26 cellular contexts compared by ENCODE assay signal in the genomic region with DNA sequence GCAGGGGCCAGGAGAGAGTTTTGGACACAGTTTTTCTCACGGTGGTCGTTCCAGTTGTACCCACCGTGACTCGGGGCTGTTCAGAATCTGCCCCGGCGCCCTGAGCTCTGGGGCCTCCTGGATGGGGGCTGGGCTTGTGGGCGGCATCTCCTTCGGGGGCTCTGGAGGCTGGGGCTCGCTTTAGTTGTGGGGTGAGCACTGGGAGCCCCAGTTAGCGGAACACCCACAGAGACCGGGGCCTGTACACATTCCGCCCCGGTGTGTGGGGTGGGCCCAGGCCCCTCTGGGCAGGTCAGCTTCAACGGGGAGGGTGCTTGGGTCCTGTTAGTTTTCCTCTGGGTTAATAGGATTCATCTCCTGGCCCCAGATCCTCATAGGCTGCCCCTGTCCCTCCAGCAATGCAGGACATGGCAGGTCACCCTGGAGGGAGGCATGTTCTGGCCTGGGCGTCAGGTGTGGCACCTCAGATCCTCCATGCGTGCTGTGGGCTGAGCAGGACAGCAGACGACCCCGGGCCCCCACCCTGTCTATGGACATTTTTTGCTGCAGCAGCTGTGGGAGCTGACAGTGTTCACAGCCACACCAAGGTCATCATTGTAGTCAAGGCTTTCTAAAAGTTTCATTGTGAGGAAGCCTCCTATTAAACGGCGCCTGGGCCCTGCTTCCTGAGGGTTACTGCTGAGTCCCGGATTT.
DNase-seq lines count a peak whose midpoint lies in the region; ATAC-seq and TF ChIP-seq lines count a peak whose summit lies in the region.
"Had no signal": no experiment of that assay in that cellular context is flagged by ENCODE, and none has a peak within 500 bp of the region (broad histone marks: within the 10 kb centered on the region; RNA-seq: fewer than 3 reads in every experiment).

No MANE protein-coding gene starts in this region.

- no peaks in the 10 kb centered on the region for H3K4me1 ChIP-seq in GM23338 (ENCODE audit: insufficient read depth)
- H3K4me1 ChIP-seq: heart right ventricle, upper lobe of left lung had no signal

- H3K36me3 Mint-ChIP-seq in CD14-positive monocyte = no peaks in the 10 kb centered on the region
- peaks cover 35% of the 10 kb centered on the region for H3K36me3 Mint-ChIP-seq in GM23338 (ENCODE audit: low read depth)

- intact Hi-C loops in CD14-positive monocyte (cut with micrococcal nuclease) = no loop called here
- intact Hi-C loops in left ventricle myocardium superior (cut with micrococcal nuclease) = no loop called here
- intact Hi-C loops in sciatic nerve (cut with DNase I) = no loop called here

- no peaks in the 10 kb centered on the region for H3K79me2 ChIP-seq in GM23338 (replicated peaks; ENCODE audit: insufficient read depth)

- H3K4me3 Mint-ChIP-seq in CD14-positive monocyte (no peak overlapping the region), GM23338 (no peak overlapping the region)
- H3K4me3 Mint-ChIP-seq: activated CD4-positive, alpha-beta T cell treated with anti-CD3 and anti-CD28 coated beads for 36 hours; activated T-cell treated with anti-CD3 and anti-CD28 coated beads, Interleukin-2, amount 50 U/mL, for 4 hours; effector memory CD8-positive, alpha-beta T cell; naive thymus-derived CD4-positive, alpha-beta T cell had no signal

- H3K27me3 Mint-ChIP-seq in CD14-positive monocyte (ENCODE audit: low read depth in 3 of 3) (peaks cover 5 to 20% (median 13%) of the 10 kb centered on the region in 3 donors), GM23338 (ENCODE audit: insufficient read depth, low read depth, poor library complexity) (peaks cover 11% of the 10 kb centered on the region)

- no peaks in the 10 kb centered on the region for H3K27me3 ChIP-seq in GM23338 (ENCODE audit: insufficient read depth)
- H3K27me3 ChIP-seq: upper lobe of left lung had no signal

- ATAC-seq in left ventricle myocardium superior = no peak
- ATAC-seq in sciatic nerve = no peak
- no peak for ATAC-seq in GM23338
- ATAC-seq in left lobe of liver = no peak
- ATAC-seq: activated CD4-positive, alpha-beta T cell treated with anti-CD3 and anti-CD28 coated beads for 36 hours; activated T-cell treated with anti-CD3 and anti-CD28 coated beads, Interleukin-2, amount 50 U/mL, for 4 hours; effector memory CD8-positive, alpha-beta T cell; GM12878; naive thymus-derived CD4-positive, alpha-beta T cell had no signal

- H2AFZ ChIP-seq in GM23338 = no peak overlapping the region

- H4K20me1 ChIP-seq in GM23338 (replicated peaks; ENCODE audit: insufficient read depth) = no peaks in the 10 kb centered on the region

- no peaks in the 10 kb centered on the region for H3K9me2 ChIP-seq in GM23338 (ENCODE audit: insufficient read depth)

- no peak overlapping the region for H3K27ac ChIP-seq in GM23338 (ENCODE audit: low read depth)
- H3K27ac ChIP-seq: coronary artery, heart right ventricle, upper lobe of left lung had no signal

- no peaks in the 10 kb centered on the region for H3K4me1 Mint-ChIP-seq in CD14-positive monocyte
- no peaks in the 10 kb centered on the region for H3K4me1 Mint-ChIP-seq in GM23338
- H3K4me1 Mint-ChIP-seq: activated CD4-positive, alpha-beta T cell treated with anti-CD3 and anti-CD28 coated beads for 36 hours; naive thymus-derived CD4-positive, alpha-beta T cell had no signal

- H3F3A ChIP-seq in GM23338 (replicated peaks; ENCODE audit: low read depth) = no peaks in the 10 kb centered on the region

- no peak for TF ChIP-seq CTCF in CD14-positive monocyte (IDR thresholded peaks at IDR 0.05)
- no peak for TF ChIP-seq CTCF in GM12865 (IDR thresholded peaks at IDR 0.05; ENCODE audit: insufficient read depth, low read depth, low read length, missing control alignments)
- TF ChIP-seq CTCF in GM23338 (conservative IDR thresholded peaks at IDR 0.05; ENCODE audit: low read depth in 2 of 2) = no peak

- H3K27ac Mint-ChIP-seq in CD14-positive monocyte (no peak overlapping the region), GM23338 (no peak overlapping the region)
- H3K27ac Mint-ChIP-seq: activated CD4-positive, alpha-beta T cell treated with anti-CD3 and anti-CD28 coated beads for 36 hours; naive thymus-derived CD4-positive, alpha-beta T cell had no signal

- H3K9me3 Mint-ChIP-seq in CD14-positive monocyte (peaks cover 11 to 22% (median 14%) of the 10 kb centered on the region in 7 donors), GM23338 (peaks cover 93% of the 10 kb centered on the region)

- no peaks in the 10 kb centered on the region for H3K36me3 ChIP-seq in GM23338 (ENCODE audit: insufficient read depth)
- H3K36me3 ChIP-seq: heart right ventricle, upper lobe of left lung had no signal

- H3K4me2 ChIP-seq in GM23338 = no peak overlapping the region

- DNase-seq in CD14-positive monocyte (ENCODE audit: low spot score) = peak; percentile 18
- no peak for DNase-seq in GM12865 (ENCODE audit: low read depth)
- DNase-seq in left ventricle myocardium superior = peak; percentile 15
- DNase-seq in sciatic nerve (ENCODE audit: low spot score) = peak; percentile 36
- no peak for DNase-seq in GM23338 (ENCODE audit: low spot score)
- no peak for DNase-seq in left lobe of liver (ENCODE audit: low spot score)
- no peak for DNase-seq in NAMALWA (ENCODE audit: low spot score)
- DNase-seq: activated CD4-positive, alpha-beta T cell treated with anti-CD3 and anti-CD28 coated beads for 36 hours; activated naive CD4-positive, alpha-beta T cell treated with Interleukin-2 at 50 U/mL for 16 hours; activated T-cell treated with anti-CD3 and anti-CD28 coated beads, Interleukin-2, amount 50 U/mL, for 4 hours; anterior cingulate cortex; effector memory CD8-positive, alpha-beta T cell; MV-4-11; naive thymus-derived CD4-positive, alpha-beta T cell; NCI-H1694 treated with DMSO at 0.1 percent for 48 hours; NCI-H2171; NCI-H510A; nucleus accumbens; OCI-M1; small intestine; stimulated activated CD4-positive, alpha-beta T cell treated with anti-CD3 and anti-CD28 coated beads, Interleukin-1b, Interleukin-23, amount 100 ng/mL, for 48 hours; T-helper 2 cell had no signal

- peak overlapping the region; percentile 85 for H3K4me3 ChIP-seq in GM12865 (ENCODE audit: low read depth, low read length)
- no peak overlapping the region for H3K4me3 ChIP-seq in GM23338
- H3K4me3 ChIP-seq: coronary artery, GM12878, heart right ventricle, upper lobe of left lung had no signal

TF ChIP-seq in GM23338, 12 proteins besides CTCF, POLR2A, EP300 and RAD21:
- TF ChIP-seq ZNF331 (CRISPR knock-in tag; IDR thresholded peaks at IDR 0.05; ENCODE audit: low read depth) (no peak), ZNF114 (CRISPR knock-in tag; IDR thresholded peaks at IDR 0.05) (no peak)
- TF ChIP-seq, protein P1, sequence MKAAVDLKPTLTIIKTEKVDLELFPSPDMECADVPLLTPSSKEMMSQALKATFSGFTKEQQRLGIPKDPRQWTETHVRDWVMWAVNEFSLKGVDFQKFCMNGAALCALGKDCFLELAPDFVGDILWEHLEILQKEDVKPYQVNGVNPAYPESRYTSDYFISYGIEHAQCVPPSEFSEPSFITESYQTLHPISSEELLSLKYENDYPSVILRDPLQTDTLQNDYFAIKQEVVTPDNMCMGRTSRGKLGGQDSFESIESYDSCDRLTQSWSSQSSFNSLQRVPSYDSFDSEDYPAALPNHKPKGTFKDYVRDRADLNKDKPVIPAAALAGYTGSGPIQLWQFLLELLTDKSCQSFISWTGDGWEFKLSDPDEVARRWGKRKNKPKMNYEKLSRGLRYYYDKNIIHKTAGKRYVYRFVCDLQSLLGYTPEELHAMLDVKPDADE (IDR thresholded peaks at IDR 0.05) = no peak
TF ChIP-seq in GM23338: peak in this region for 0.

Comparison
In these comparisons a context has a peak if more than half of its experiments do, and no peak if none do; other contexts are left out.
1. DNase-seq: peak in CD14-positive monocyte (single experiment), left ventricle myocardium superior (single experiment) and sciatic nerve (single experiment); none in GM12865 (single experiment), GM23338 (single experiment), left lobe of liver (single experiment) and NAMALWA (single experiment).